8 cellular contexts compared by ENCODE assay signal in genomic region chr10:28533315-28533564, GRCh38. TPM values are rescaled to one million over a fixed set of nuclear protein-coding genes. Genes with fewer than 3 reads are reported as not detected.
DNase-seq lines count a peak whose midpoint lies in the region; ATAC-seq, FAIRE-seq and TF ChIP-seq lines count a peak whose summit lies in the region.

No MANE protein-coding gene starts in this region.

- H3K79me2 ChIP-seq in keratinocyte (ENCODE audit: control insufficient read depth, insufficient read depth, low read length): peaks cover 65% of the 10 kb centered on the region

- peak overlapping the region; percentile 100 for H3K27ac Mint-ChIP-seq in activated CD8-positive, alpha-beta T cell treated with anti-CD3 and anti-CD28 coated beads, Interleukin-2, amount 10 ng/mL, durations not matched to agents 7 days and 5 days

- no peak for DNase-seq in activated CD8-positive, alpha-beta T cell treated with anti-CD3 and anti-CD28 coated beads, Interleukin-2, amount 10 ng/mL, durations not matched to agents 7 days and 5 days
- DNase-seq in keratinocyte (ENCODE audit: low read depth, low spot score) (no peak), thyroid gland (no peak), KBM-7 (no peak), NCI-H524 treated with DMSO at 0.1 percent for 48 hours (lab: John Stamatoyannopoulos, UW) (no peak)
- DNase-seq in effector CD4-positive, alpha-beta T cell: no peak

- H2AFZ ChIP-seq in keratinocyte (ENCODE audit: control insufficient read depth, low read length): peak overlapping the region; percentile 37

- H3K27me3 Mint-ChIP-seq in activated CD8-positive, alpha-beta T cell treated with anti-CD3 and anti-CD28 coated beads, Interleukin-2, amount 10 ng/mL, durations not matched to agents 7 days and 5 days (ENCODE audit: low read depth): no peaks in the 10 kb centered on the region

- peaks cover 71% of the 10 kb centered on the region for H3K36me3 Mint-ChIP-seq in activated CD8-positive, alpha-beta T cell treated with anti-CD3 and anti-CD28 coated beads, Interleukin-2, amount 10 ng/mL, durations not matched to agents 7 days and 5 days (ENCODE audit: low read depth)

- no peaks in the 10 kb centered on the region for H3K9me1 ChIP-seq in keratinocyte (ENCODE audit: control insufficient read depth, extremely low read depth, insufficient read depth, low read length)

- TF ChIP-seq CTCF in keratinocyte (optimal IDR thresholded peaks at IDR 0.05 in 1 of 3, IDR thresholded peaks at IDR 0.05 in 1 of 3, conservative IDR thresholded peaks at IDR 0.05 in 1 of 3; ENCODE audit: extremely low read depth in 1 of 3, insufficient read depth in 2 of 3, low read length in 3 of 3): no peak
- TF ChIP-seq CTCF in thyroid gland (IDR thresholded peaks at IDR 0.05): no peak

- H3K36me3 ChIP-seq in keratinocyte (ENCODE audit: control insufficient read depth in 2 of 2, extremely low read depth in 1 of 2, insufficient read depth in 2 of 2, low read length in 2 of 2) (peaks cover 3 to 24% of the 10 kb centered on the region in 2 experiments), thyroid gland (peaks cover 27 to 29% of the 10 kb centered on the region in 2 donors)

- H3K9me3 ChIP-seq in keratinocyte (ENCODE audit: control insufficient read depth, low read depth, low read length): no peaks in the 10 kb centered on the region
- H3K9me3 ChIP-seq in thyroid gland: no peaks in the 10 kb centered on the region

- H3K4me3 ChIP-seq in keratinocyte (ENCODE audit: control insufficient read depth in 2 of 3, extremely low read depth in 1 of 3, insufficient read depth in 2 of 3, low read depth in 1 of 3, low read length in 3 of 3) (peak overlapping the region; percentile 38 to 95 (median 74)), thyroid gland (replicated peaks in 1 of 3) (peak overlapping the region in 1 of 3 donors; percentile 92)

- ATAC-seq in GM19023 (IDR thresholded peaks at IDR 0.05; ENCODE audit: unreplicated experiment): peak; percentile 2
- peak; percentile 2 for ATAC-seq in HG02973 (IDR thresholded peaks at IDR 0.05; ENCODE audit: unreplicated experiment)
- ATAC-seq in activated CD8-positive, alpha-beta T cell treated with anti-CD3 and anti-CD28 coated beads, Interleukin-2, amount 10 ng/mL, durations not matched to agents 7 days and 5 days: no peak

- H3K4me3 Mint-ChIP-seq in activated CD8-positive, alpha-beta T cell treated with anti-CD3 and anti-CD28 coated beads, Interleukin-2, amount 10 ng/mL, durations not matched to agents 7 days and 5 days: peak overlapping the region; percentile 98

- in situ Hi-C loops in KBM-7 (cut with MboI; ENCODE audit: low pct_unique_long_range_greater_than_20kb, low sequenced_read_pairs): no loop called here

- intact Hi-C loops in thyroid gland (cut with DNase I): no loop called here

- H3K27me3 ChIP-seq in keratinocyte (ENCODE audit: control insufficient read depth, extremely low read depth, insufficient read depth, low read length) (no peaks in the 10 kb centered on the region), thyroid gland (no peaks in the 10 kb centered on the region)

- H3K27ac ChIP-seq in keratinocyte (ENCODE audit: control insufficient read depth, insufficient read depth, low read length): peak overlapping the region; percentile 97
- peak overlapping the region; percentile 98 to 99 (median 98) for H3K27ac ChIP-seq in thyroid gland

- dilution Hi-C loops in keratinocyte (cut with MboI; ENCODE audit: extremely low pct_ligation_motif_present, low sequenced_read_pairs): no loop called here

- peaks cover 60% of the 10 kb centered on the region for H3K4me1 Mint-ChIP-seq in activated CD8-positive, alpha-beta T cell treated with anti-CD3 and anti-CD28 coated beads, Interleukin-2, amount 10 ng/mL, durations not matched to agents 7 days and 5 days (ENCODE audit: low read depth)

- H3K9me3 Mint-ChIP-seq in activated CD8-positive, alpha-beta T cell treated with anti-CD3 and anti-CD28 coated beads, Interleukin-2, amount 10 ng/mL, durations not matched to agents 7 days and 5 days (ENCODE audit: insufficient read depth): no peaks in the 10 kb centered on the region

- 4% methylated on average over 5 of the region's 37 CpGs; no CpG with 5 or more reads in 1 of the 2 donors for WGBS in thyroid gland, 2 donors

- H3K4me2 ChIP-seq in keratinocyte (ENCODE audit: control insufficient read depth, extremely low read depth, insufficient read depth, low read depth, low read length): no peak overlapping the region

- POLR2A ChIA-PET in activated CD8-positive, alpha-beta T cell treated with anti-CD3 and anti-CD28 coated beads, Interleukin-2, amount 10 ng/mL, durations not matched to agents 7 days and 5 days (lab: Charles Lee): interaction anchor here (0.6 to 2.7 kb wide), 2 partner anchors 11 to 32 kb away, joined by 3 to 23 read pairs; no protein-coding TSS in a partner anchor

- peaks cover 8% of the 10 kb centered on the region for H4K20me1 ChIP-seq in keratinocyte (ENCODE audit: control insufficient read depth, extremely low read depth, insufficient read depth, low read length)

- peak overlapping the region; percentile 98 for H3K9ac ChIP-seq in keratinocyte (ENCODE audit: control insufficient read depth, extremely low read depth, insufficient read depth, low read length)

- TF ChIP-seq POLR2A in thyroid gland (IDR thresholded peaks at IDR 0.05): no peak

- no peak for FAIRE-seq in keratinocyte (lab: Jason Lieb, UNC)

- CTCF ChIA-PET in activated CD8-positive, alpha-beta T cell treated with anti-CD3 and anti-CD28 coated beads, Interleukin-2, amount 10 ng/mL, durations not matched to agents 7 days and 5 days (lab: Charles Lee): no interaction called here

- H3K4me1 ChIP-seq in keratinocyte (ENCODE audit: control insufficient read depth, extremely low read depth, insufficient read depth, low read length): no peaks in the 10 kb centered on the region
- H3K4me1 ChIP-seq in thyroid gland: peaks cover 8 to 26% of the 10 kb centered on the region in 2 donors

RNA-seq across cellular contexts. Expression of gene WAC, which starts 0.3 kb away (rescaled TPM):
- 100 to 1,000 TPM; 126 to 131 TPM for total RNA-seq in activated CD8-positive, alpha-beta T cell treated with anti-CD3 and anti-CD28 coated beads, Interleukin-2, amount 10 ng/mL, durations not matched to agents 7 days and 5 days
- polyA plus RNA-seq in keratinocyte: 61.8 to 80.8 TPM (median 70.1 TPM) in 3 replicates
- 76.7 TPM for polyA plus RNA-seq in keratinocyte (2011; ENCODE audit: low read depth)
- 38.1 and 71.1 TPM in 2 replicates for polyA plus RNA-seq in keratinocyte (2011; cell fraction: cytosol; rRNA removed)
- polyA plus RNA-seq in keratinocyte (2011; cell fraction: nucleus; rRNA removed): 70.1 and 75.4 TPM in 2 replicates
- 41.1 and 50.1 TPM in 2 replicates for polyA plus RNA-seq in keratinocyte (2012; ENCODE audit: low replicate concordance)
- 33.0 to 79.8 TPM (median 67.6 TPM) in 3 replicates for polyA minus RNA-seq in keratinocyte
- 26.3 TPM for polyA minus RNA-seq in keratinocyte (2011; cell fraction: cytosol; rRNA and poly(A)+ RNA removed)
- polyA minus RNA-seq in keratinocyte (2011; cell fraction: nucleus; rRNA and poly(A)+ RNA removed): 42.7 and 86.0 TPM in 2 replicates
- total RNA-seq in thyroid gland: 100 to 1,000 TPM; 165 to 189 (median 169) TPM
